In the genomic region with DNA sequence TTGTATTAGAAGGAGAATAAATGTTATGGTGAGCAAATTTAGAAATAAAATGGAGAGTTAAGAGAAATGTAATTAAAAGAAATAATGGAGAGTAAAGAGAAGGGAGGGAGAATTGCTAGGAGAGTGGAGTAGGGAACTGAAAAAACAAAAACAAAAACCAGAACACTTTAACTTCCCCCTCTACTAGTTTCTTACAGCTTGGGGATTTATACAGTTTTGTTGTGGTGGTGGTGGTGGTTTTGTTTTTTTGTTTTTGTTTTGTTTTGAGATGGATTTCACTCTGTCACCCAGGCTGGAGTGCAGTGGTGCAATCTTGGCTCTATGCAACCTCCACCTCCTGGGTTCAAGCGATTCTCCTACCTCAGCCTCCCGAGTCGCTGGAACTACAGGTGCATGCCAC, we compare ENCODE assay signal across 17 cellular contexts.
A peak's percentile ranks its signal among the peaks of the same experiment; 100 is the strongest.
DNase-seq lines count a peak whose midpoint lies in the region; ATAC-seq and TF ChIP-seq lines count a peak whose summit lies in the region.
"Had no signal": no experiment of that assay in that cellular context is flagged by ENCODE, and none has a peak within 500 bp of the region (broad histone marks: within the 10 kb centered on the region; RNA-seq: fewer than 3 reads in every experiment).

No MANE protein-coding gene starts in this region.

- H3K27me3 Mint-ChIP-seq in GM23338 (ENCODE audit: insufficient read depth, low read depth, poor library complexity) (no peaks in the 10 kb centered on the region), HFFc6 (ENCODE audit: insufficient read depth) (no peaks in the 10 kb centered on the region)
- H3K27me3 Mint-ChIP-seq: T-helper 17 cell had no signal

- DNase-seq in NOMO-1 treated with DMSO at 0.1 percent for 48 hours (lab: John Stamatoyannopoulos, UW; ENCODE audit: unreplicated experiment) (peak; percentile 8), NOMO-1 treated with dmso at 0.1 percent for 144 hours (lab: John Stamatoyannopoulos, UW; ENCODE audit: unreplicated experiment) (no peak), GM23338 (ENCODE audit: low spot score) (no peak), aorta (no peak), HFFc6 (no peak)
- DNase-seq in activated CD4-positive, alpha-beta T cell treated with anti-CD3 and anti-CD28 coated beads for 4 hours, result no peak
- DNase-seq: 8988T; activated CD4-positive, alpha-beta memory T cell treated with anti-CD3 and anti-CD28 coated beads, Interleukin-2, amount 10 ng/mL, durations not matched to agents 7 days and 5 days; foreskin keratinocyte; left colon; NCI-H187; OCI-M1; T-helper 17 cell had no signal

- WGBS in aorta, 2 donors, result 97 to 100% methylated on average over 3 of the region's 3 CpGs

- H3K36me3 Mint-ChIP-seq in GM23338 (ENCODE audit: low read depth) (no peaks in the 10 kb centered on the region), HFFc6 (ENCODE audit: low read depth) (no peaks in the 10 kb centered on the region)
- H3K36me3 Mint-ChIP-seq: activated naive CD4-positive, alpha-beta T cell treated with anti-CD3 and anti-CD28 coated beads, Interleukin-2, amount 50 U/mL, for 72 hours; IgD-negative memory B cell had no signal

- no peaks in the 10 kb centered on the region for H4K20me1 ChIP-seq in GM23338 (replicated peaks; ENCODE audit: insufficient read depth)

- H3K9me3 ChIP-seq in aorta (ENCODE audit: control insufficient read depth, low read length), result peaks cover 2% of the 10 kb centered on the region

- ATAC-seq in GM21737 (IDR thresholded peaks at IDR 0.05; ENCODE audit: unreplicated experiment) (peak; percentile 81), HG03108 (IDR thresholded peaks at IDR 0.05; ENCODE audit: unreplicated experiment) (peak; percentile 86), GM23338 (no peak), aorta (ENCODE audit: low FRiP score) (no peak)
- ATAC-seq: activated naive CD4-positive, alpha-beta T cell treated with anti-CD3 and anti-CD28 coated beads, Interleukin-2, amount 50 U/mL, for 72 hours; foreskin keratinocyte; left colon; T-helper 17 cell had no signal

- H3K79me2 ChIP-seq in GM23338 (replicated peaks; ENCODE audit: insufficient read depth), result no peaks in the 10 kb centered on the region

- no peaks in the 10 kb centered on the region for H3K4me1 ChIP-seq in GM23338 (ENCODE audit: insufficient read depth)
- H3K4me1 ChIP-seq in aorta (ENCODE audit: control insufficient read depth in 1 of 2, insufficient read depth in 2 of 2, low read length in 2 of 2), result no peaks in the 10 kb centered on the region

- intact Hi-C loops in aorta (cut with DNase I), result no loop called here

- no peaks in the 10 kb centered on the region for H3F3A ChIP-seq in GM23338 (replicated peaks; ENCODE audit: low read depth)

- TF ChIP-seq CTCF in GM23338 (conservative IDR thresholded peaks at IDR 0.05; ENCODE audit: low read depth in 2 of 2) (no peak), HFFc6 (IDR thresholded peaks at IDR 0.05) (no peak)

- no peak overlapping the region for H2AFZ ChIP-seq in GM23338

- no peaks in the 10 kb centered on the region for H3K36me3 ChIP-seq in GM23338 (ENCODE audit: insufficient read depth)
- H3K36me3 ChIP-seq in aorta (ENCODE audit: control insufficient read depth in 1 of 2, insufficient read depth in 2 of 2, low read length in 1 of 2), result no peaks in the 10 kb centered on the region

- H3K9me3 Mint-ChIP-seq in GM23338 (peaks cover 4% of the 10 kb centered on the region; the same call in 1 of the 3 replicates), HFFc6 (peaks cover 13% of the 10 kb centered on the region)

- no peaks in the 10 kb centered on the region; the same call in 1 of the 2 replicates for H3K9me2 ChIP-seq in GM23338 (ENCODE audit: insufficient read depth)

- H3K27ac ChIP-seq in GM23338 (ENCODE audit: low read depth) (no peak overlapping the region), aorta (ENCODE audit: low read depth in 1 of 2, low read length in 2 of 2) (no peak overlapping the region)
- H3K27ac ChIP-seq: foreskin keratinocyte had no signal

- no peak overlapping the region for H3K4me3 ChIP-seq in GM23338
- no peak overlapping the region for H3K4me3 ChIP-seq in aorta (ENCODE audit: low read length in 2 of 2)

- no peak overlapping the region for H3K4me3 Mint-ChIP-seq in GM23338
- H3K4me3 Mint-ChIP-seq in HFFc6, result no peak overlapping the region
- H3K4me3 Mint-ChIP-seq: activated CD4-positive, alpha-beta memory T cell treated with anti-CD3 and anti-CD28 coated beads, Interleukin-2, amount 10 ng/mL, durations not matched to agents 7 days and 5 days; IgD-negative memory B cell; T-helper 17 cell had no signal

- no peak overlapping the region for H3K4me2 ChIP-seq in GM23338

- H3K27me3 ChIP-seq in GM23338 (ENCODE audit: insufficient read depth) (no peaks in the 10 kb centered on the region), aorta (ENCODE audit: control insufficient read depth in 1 of 2, insufficient read depth in 2 of 2, low read length in 1 of 2) (no peaks in the 10 kb centered on the region)
- H3K27me3 ChIP-seq: foreskin keratinocyte had no signal

- H3K27ac Mint-ChIP-seq in GM23338, result no peak overlapping the region
- no peak overlapping the region for H3K27ac Mint-ChIP-seq in HFFc6
- H3K27ac Mint-ChIP-seq: activated CD4-positive, alpha-beta memory T cell treated with anti-CD3 and anti-CD28 coated beads, Interleukin-2, amount 10 ng/mL, durations not matched to agents 7 days and 5 days; activated naive CD4-positive, alpha-beta T cell treated with anti-CD3 and anti-CD28 coated beads, Interleukin-2, amount 50 U/mL, for 72 hours; T-helper 17 cell had no signal

- H3K4me1 Mint-ChIP-seq in GM23338, result no peaks in the 10 kb centered on the region
- H3K4me1 Mint-ChIP-seq in HFFc6 (ENCODE audit: low read depth), result no peaks in the 10 kb centered on the region
- H3K4me1 Mint-ChIP-seq: activated CD4-positive, alpha-beta memory T cell treated with anti-CD3 and anti-CD28 coated beads, Interleukin-2, amount 10 ng/mL, durations not matched to agents 7 days and 5 days; IgD-negative memory B cell; T-helper 17 cell had no signal

TF ChIP-seq in GM23338, 12 proteins besides CTCF, POLR2A, EP300 and RAD21 (continues in another document):
- TF ChIP-seq EZH2 (IDR thresholded peaks at IDR 0.05; ENCODE audit: low read depth, unreplicated experiment), result no peak
- no peak for TF ChIP-seq JUNB (IDR thresholded peaks at IDR 0.05; ENCODE audit: unreplicated experiment)
- TF ChIP-seq EZH2phosphoT487 (IDR thresholded peaks at IDR 0.05; ENCODE audit: unreplicated experiment), result no peak
- TF ChIP-seq POLR2AphosphoS5 (IDR thresholded peaks at IDR 0.05; ENCODE audit: low read depth), result no peak
- TF ChIP-seq ZNF331 (CRISPR knock-in tag; IDR thresholded peaks at IDR 0.05; ENCODE audit: low read depth), result no peak
- TF ChIP-seq, protein P1, sequence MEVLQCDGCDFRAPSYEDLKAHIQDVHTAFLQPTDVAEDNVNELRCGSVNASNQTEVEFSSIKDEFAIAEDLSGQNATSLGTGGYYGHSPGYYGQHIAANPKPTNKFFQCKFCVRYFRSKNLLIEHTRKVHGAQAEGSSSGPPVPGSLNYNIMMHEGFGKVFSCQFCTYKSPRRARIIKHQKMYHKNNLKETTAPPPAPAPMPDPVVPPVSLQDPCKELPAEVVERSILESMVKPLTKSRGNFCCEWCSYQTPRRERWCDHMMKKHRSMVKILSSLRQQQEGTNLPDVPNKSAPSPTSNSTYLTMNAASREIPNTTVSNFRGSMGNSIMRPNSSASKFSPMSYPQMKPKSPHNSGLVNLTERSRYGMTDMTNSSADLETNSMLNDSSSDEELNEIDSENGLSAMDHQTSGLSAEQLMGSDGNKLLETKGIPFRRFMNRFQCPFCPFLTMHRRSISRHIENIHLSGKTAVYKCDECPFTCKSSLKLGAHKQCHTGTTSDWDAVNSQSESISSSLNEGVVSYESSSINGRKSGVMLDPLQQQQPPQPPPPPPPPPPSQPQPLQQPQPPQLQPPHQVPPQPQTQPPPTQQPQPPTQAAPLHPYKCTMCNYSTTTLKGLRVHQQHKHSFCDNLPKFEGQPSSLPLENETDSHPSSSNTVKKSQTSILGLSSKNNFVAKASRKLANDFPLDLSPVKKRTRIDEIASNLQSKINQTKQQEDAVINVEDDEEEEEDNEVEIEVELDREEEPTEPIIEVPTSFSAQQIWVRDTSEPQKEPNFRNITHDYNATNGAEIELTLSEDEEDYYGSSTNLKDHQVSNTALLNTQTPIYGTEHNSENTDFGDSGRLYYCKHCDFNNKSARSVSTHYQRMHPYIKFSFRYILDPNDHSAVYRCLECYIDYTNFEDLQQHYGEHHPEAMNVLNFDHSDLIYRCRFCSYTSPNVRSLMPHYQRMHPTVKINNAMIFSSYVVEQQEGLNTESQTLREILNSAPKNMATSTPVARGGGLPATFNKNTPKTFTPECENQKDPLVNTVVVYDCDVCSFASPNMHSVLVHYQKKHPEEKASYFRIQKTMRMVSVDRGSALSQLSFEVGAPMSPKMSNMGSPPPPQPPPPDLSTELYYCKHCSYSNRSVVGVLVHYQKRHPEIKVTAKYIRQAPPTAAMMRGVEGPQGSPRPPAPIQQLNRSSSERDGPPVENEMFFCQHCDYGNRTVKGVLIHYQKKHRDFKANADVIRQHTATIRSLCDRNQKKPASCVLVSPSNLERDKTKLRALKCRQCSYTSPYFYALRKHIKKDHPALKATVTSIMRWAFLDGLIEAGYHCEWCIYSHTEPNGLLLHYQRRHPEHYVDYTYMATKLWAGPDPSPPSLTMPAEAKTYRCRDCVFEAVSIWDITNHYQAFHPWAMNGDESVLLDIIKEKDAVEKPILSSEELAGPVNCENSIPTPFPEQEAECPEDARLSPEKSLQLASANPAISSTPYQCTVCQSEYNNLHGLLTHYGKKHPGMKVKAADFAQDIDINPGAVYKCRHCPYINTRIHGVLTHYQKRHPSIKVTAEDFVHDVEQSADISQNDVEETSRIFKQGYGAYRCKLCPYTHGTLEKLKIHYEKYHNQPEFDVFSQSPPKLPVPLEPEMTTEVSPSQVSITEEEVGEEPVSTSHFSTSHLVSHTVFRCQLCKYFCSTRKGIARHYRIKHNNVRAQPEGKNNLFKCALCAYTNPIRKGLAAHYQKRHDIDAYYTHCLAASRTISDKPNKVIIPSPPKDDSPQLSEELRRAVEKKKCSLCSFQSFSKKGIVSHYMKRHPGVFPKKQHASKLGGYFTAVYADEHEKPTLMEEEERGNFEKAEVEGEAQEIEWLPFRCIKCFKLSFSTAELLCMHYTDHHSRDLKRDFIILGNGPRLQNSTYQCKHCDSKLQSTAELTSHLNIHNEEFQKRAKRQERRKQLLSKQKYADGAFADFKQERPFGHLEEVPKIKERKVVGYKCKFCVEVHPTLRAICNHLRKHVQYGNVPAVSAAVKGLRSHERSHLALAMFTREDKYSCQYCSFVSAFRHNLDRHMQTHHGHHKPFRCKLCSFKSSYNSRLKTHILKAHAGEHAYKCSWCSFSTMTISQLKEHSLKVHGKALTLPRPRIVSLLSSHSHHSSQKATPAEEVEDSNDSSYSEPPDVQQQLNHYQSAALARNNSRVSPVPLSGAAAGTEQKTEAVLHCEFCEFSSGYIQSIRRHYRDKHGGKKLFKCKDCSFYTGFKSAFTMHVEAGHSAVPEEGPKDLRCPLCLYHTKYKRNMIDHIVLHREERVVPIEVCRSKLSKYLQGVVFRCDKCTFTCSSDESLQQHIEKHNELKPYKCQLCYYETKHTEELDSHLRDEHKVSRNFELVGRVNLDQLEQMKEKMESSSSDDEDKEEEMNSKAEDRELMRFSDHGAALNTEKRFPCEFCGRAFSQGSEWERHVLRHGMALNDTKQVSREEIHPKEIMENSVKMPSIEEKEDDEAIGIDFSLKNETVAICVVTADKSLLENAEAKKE (CRISPR knock-in tag; IDR thresholded peaks at IDR 0.05), result no peak
- TF ChIP-seq CREB1 (CRISPR knock-in tag; IDR thresholded peaks at IDR 0.05; ENCODE audit: low read depth), result no peak

Comparison
In these comparisons a context has a peak if more than half of its experiments do, and no peak if none do; other contexts are left out.
1. ATAC-seq: peak in GM21737 (single experiment) and HG03108 (single experiment); none in GM23338 (single experiment) and aorta (single experiment).